Comparison of ENCODE assay signal across 16 cellular contexts in the genomic region with DNA sequence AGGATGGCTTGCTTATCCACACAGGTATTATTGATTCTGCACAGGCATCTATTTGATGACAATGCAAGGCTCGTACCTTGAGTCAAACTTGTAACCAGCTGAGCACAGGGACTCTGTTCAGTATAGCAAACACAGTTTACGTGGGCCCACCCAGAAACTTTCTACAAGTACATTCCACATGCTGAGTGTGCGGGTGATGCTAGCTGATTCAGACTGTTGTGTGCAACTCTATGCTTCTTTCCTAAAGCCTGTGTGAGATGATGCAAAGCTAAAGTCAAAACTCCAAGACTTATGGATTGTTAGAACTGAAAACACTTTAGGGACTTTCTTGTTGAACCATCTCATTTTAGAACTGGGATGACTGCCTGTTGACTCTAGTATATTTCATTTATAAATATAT.
"Had no signal": no experiment of that assay in that cellular context is flagged by ENCODE, and none has a peak within 500 bp of the region (broad histone marks: within the 10 kb centered on the region; RNA-seq: fewer than 3 reads in every experiment).

No MANE protein-coding gene starts in this region.

- H3K27me3 ChIP-seq: body of pancreas, colonic mucosa, gastrocnemius medialis, heart left ventricle, neutrophil, right lobe of liver, testis had no signal

- H3K27ac ChIP-seq: body of pancreas, colonic mucosa, gastrocnemius medialis, heart left ventricle, neutrophil, parathyroid adenoma, right lobe of liver, testis, WERI-Rb-1 had no signal

- H3K27ac Mint-ChIP-seq: activated naive CD8-positive, alpha-beta T cell treated with anti-CD3 and anti-CD28 coated beads for 36 hours; natural killer cell; stimulated activated effector memory CD8-positive, alpha-beta T cell treated with anti-CD3 and anti-CD28 coated beads, Interleukin-12 subunit alpha, Interleukin-12 subunit beta, amount 100 ng/mL, for 72 hours had no signal

- H3K27me3 Mint-ChIP-seq: activated naive CD8-positive, alpha-beta T cell treated with anti-CD3 and anti-CD28 coated beads for 36 hours had no signal

- H3K9me3 ChIP-seq: body of pancreas, colonic mucosa, gastrocnemius medialis, heart left ventricle, neutrophil, right lobe of liver, testis had no signal

- H3K4me1 Mint-ChIP-seq: activated naive CD8-positive, alpha-beta T cell treated with anti-CD3 and anti-CD28 coated beads for 36 hours; natural killer cell; stimulated activated effector memory CD8-positive, alpha-beta T cell treated with anti-CD3 and anti-CD28 coated beads, Interleukin-12 subunit alpha, Interleukin-12 subunit beta, amount 100 ng/mL, for 72 hours had no signal

- H3K4me1 ChIP-seq: body of pancreas, colonic mucosa, gastrocnemius medialis, parathyroid adenoma, right lobe of liver, testis had no signal

- H3K9me3 Mint-ChIP-seq: activated naive CD8-positive, alpha-beta T cell treated with anti-CD3 and anti-CD28 coated beads for 36 hours; natural killer cell; stimulated activated effector memory CD8-positive, alpha-beta T cell treated with anti-CD3 and anti-CD28 coated beads, Interleukin-12 subunit alpha, Interleukin-12 subunit beta, amount 100 ng/mL, for 72 hours had no signal

- H3K9ac ChIP-seq: parathyroid adenoma had no signal

- H3K36me3 ChIP-seq: colonic mucosa, gastrocnemius medialis, heart left ventricle, neutrophil, right lobe of liver, WERI-Rb-1 had no signal

- H2AFZ ChIP-seq: parathyroid adenoma had no signal

- DNase-seq: activated CD4-positive, alpha-beta T cell treated with anti-CD3 and anti-CD28 coated beads, Interleukin-2, amount 50 U/mL, for 4 hours; activated naive CD8-positive, alpha-beta T cell treated with anti-CD3 and anti-CD28 coated beads for 36 hours; body of pancreas; caudate nucleus; colonic mucosa; gastrocnemius medialis; heart left ventricle; natural killer cell; right lobe of liver; stimulated activated CD4-positive, alpha-beta T cell treated with anti-CD3 and anti-CD28 coated beads, Interleukin-4, amount 100 ng/mL, for 24 hours; T-helper 2 cell; testis; WERI-Rb-1 had no signal

- H3K4me3 Mint-ChIP-seq: activated naive CD8-positive, alpha-beta T cell treated with anti-CD3 and anti-CD28 coated beads for 36 hours; natural killer cell; stimulated activated effector memory CD8-positive, alpha-beta T cell treated with anti-CD3 and anti-CD28 coated beads, Interleukin-12 subunit alpha, Interleukin-12 subunit beta, amount 100 ng/mL, for 72 hours had no signal

- H3K36me3 Mint-ChIP-seq: activated naive CD8-positive, alpha-beta T cell treated with anti-CD3 and anti-CD28 coated beads for 36 hours; natural killer cell; stimulated activated effector memory CD8-positive, alpha-beta T cell treated with anti-CD3 and anti-CD28 coated beads, Interleukin-12 subunit alpha, Interleukin-12 subunit beta, amount 100 ng/mL, for 72 hours had no signal

- ATAC-seq: body of pancreas; gastrocnemius medialis; heart left ventricle; natural killer cell; right lobe of liver; stimulated activated effector memory CD8-positive, alpha-beta T cell treated with anti-CD3 and anti-CD28 coated beads, Interleukin-12 subunit alpha, Interleukin-12 subunit beta, amount 100 ng/mL, for 72 hours had no signal

- H3K79me2 ChIP-seq: parathyroid adenoma had no signal

- H3K4me3 ChIP-seq: body of pancreas, colonic mucosa, gastrocnemius medialis, heart left ventricle, right lobe of liver, testis had no signal
